ENCODE assay signal across 1 cellular context in the genomic region with DNA sequence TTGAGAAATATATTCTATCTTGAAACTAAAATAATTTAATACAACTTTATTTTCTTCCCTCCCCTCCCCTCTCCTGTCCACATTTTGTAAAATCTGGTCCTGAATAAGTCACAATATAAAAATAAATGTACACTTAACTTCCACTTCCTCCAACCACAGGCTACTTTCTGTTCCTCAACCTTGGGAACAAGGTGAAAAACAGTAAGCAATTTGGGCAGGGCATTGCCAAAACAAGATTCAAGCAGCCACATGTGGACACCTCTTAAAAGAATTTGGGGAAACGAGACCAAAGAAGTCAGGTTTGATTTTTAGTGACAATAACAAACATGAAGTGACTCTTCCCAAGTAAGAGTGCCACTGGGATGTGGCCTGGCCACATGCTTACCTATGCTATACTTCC.
TF ChIP-seq lines count a peak whose summit lies in the region.

No MANE protein-coding gene starts in this region.

TF ChIP-seq in GM23338, 12 proteins besides CTCF, POLR2A, EP300 and RAD21 (continued from another document):
- TF ChIP-seq, protein P1, sequence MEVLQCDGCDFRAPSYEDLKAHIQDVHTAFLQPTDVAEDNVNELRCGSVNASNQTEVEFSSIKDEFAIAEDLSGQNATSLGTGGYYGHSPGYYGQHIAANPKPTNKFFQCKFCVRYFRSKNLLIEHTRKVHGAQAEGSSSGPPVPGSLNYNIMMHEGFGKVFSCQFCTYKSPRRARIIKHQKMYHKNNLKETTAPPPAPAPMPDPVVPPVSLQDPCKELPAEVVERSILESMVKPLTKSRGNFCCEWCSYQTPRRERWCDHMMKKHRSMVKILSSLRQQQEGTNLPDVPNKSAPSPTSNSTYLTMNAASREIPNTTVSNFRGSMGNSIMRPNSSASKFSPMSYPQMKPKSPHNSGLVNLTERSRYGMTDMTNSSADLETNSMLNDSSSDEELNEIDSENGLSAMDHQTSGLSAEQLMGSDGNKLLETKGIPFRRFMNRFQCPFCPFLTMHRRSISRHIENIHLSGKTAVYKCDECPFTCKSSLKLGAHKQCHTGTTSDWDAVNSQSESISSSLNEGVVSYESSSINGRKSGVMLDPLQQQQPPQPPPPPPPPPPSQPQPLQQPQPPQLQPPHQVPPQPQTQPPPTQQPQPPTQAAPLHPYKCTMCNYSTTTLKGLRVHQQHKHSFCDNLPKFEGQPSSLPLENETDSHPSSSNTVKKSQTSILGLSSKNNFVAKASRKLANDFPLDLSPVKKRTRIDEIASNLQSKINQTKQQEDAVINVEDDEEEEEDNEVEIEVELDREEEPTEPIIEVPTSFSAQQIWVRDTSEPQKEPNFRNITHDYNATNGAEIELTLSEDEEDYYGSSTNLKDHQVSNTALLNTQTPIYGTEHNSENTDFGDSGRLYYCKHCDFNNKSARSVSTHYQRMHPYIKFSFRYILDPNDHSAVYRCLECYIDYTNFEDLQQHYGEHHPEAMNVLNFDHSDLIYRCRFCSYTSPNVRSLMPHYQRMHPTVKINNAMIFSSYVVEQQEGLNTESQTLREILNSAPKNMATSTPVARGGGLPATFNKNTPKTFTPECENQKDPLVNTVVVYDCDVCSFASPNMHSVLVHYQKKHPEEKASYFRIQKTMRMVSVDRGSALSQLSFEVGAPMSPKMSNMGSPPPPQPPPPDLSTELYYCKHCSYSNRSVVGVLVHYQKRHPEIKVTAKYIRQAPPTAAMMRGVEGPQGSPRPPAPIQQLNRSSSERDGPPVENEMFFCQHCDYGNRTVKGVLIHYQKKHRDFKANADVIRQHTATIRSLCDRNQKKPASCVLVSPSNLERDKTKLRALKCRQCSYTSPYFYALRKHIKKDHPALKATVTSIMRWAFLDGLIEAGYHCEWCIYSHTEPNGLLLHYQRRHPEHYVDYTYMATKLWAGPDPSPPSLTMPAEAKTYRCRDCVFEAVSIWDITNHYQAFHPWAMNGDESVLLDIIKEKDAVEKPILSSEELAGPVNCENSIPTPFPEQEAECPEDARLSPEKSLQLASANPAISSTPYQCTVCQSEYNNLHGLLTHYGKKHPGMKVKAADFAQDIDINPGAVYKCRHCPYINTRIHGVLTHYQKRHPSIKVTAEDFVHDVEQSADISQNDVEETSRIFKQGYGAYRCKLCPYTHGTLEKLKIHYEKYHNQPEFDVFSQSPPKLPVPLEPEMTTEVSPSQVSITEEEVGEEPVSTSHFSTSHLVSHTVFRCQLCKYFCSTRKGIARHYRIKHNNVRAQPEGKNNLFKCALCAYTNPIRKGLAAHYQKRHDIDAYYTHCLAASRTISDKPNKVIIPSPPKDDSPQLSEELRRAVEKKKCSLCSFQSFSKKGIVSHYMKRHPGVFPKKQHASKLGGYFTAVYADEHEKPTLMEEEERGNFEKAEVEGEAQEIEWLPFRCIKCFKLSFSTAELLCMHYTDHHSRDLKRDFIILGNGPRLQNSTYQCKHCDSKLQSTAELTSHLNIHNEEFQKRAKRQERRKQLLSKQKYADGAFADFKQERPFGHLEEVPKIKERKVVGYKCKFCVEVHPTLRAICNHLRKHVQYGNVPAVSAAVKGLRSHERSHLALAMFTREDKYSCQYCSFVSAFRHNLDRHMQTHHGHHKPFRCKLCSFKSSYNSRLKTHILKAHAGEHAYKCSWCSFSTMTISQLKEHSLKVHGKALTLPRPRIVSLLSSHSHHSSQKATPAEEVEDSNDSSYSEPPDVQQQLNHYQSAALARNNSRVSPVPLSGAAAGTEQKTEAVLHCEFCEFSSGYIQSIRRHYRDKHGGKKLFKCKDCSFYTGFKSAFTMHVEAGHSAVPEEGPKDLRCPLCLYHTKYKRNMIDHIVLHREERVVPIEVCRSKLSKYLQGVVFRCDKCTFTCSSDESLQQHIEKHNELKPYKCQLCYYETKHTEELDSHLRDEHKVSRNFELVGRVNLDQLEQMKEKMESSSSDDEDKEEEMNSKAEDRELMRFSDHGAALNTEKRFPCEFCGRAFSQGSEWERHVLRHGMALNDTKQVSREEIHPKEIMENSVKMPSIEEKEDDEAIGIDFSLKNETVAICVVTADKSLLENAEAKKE (CRISPR knock-in tag; IDR thresholded peaks at IDR 0.05): no peak
- TF ChIP-seq ZNF114 (CRISPR knock-in tag; IDR thresholded peaks at IDR 0.05) (no peak), POLR2AphosphoS5 (IDR thresholded peaks at IDR 0.05; ENCODE audit: low read depth) (no peak), STAT1 (IDR thresholded peaks at IDR 0.05; ENCODE audit: unreplicated experiment) (no peak), NANOG (IDR thresholded peaks at IDR 0.05; ENCODE audit: borderline replicate concordance) (no peak), JUNB (IDR thresholded peaks at IDR 0.05; ENCODE audit: unreplicated experiment) (no peak), EZH2 (IDR thresholded peaks at IDR 0.05; ENCODE audit: low read depth, unreplicated experiment) (no peak), CREB1 (CRISPR knock-in tag; IDR thresholded peaks at IDR 0.05; ENCODE audit: low read depth) (no peak)
- TF ChIP-seq, protein P2, sequence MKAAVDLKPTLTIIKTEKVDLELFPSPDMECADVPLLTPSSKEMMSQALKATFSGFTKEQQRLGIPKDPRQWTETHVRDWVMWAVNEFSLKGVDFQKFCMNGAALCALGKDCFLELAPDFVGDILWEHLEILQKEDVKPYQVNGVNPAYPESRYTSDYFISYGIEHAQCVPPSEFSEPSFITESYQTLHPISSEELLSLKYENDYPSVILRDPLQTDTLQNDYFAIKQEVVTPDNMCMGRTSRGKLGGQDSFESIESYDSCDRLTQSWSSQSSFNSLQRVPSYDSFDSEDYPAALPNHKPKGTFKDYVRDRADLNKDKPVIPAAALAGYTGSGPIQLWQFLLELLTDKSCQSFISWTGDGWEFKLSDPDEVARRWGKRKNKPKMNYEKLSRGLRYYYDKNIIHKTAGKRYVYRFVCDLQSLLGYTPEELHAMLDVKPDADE (IDR thresholded peaks at IDR 0.05): no peak
